Comparison of ENCODE assay signal across 1 cellular context in genomic region chr18:70377317-70377799, GRCh38.
A peak's percentile ranks its signal among the peaks of the same experiment; 100 is the strongest.
TF ChIP-seq lines count a peak whose summit lies in the region.

No MANE protein-coding gene starts in this region.

TF ChIP-seq in HepG2, 621 proteins besides CTCF, POLR2A, EP300 and RAD21 (continued from another document and continues in another):
- TF ChIP-seq ZNF784 (CRISPR knock-in tag; IDR thresholded peaks at IDR 0.05; ENCODE audit: borderline replicate concordance) (no peak), BHLHE40 (IDR thresholded peaks at IDR 0.05; ENCODE audit: low read length) (no peak), TBL1XR1 (IDR thresholded peaks at IDR 0.05; ENCODE audit: borderline replicate concordance, low read length, partially characterized antibody) (no peak), SP2 (CRISPR knock-in tag; IDR thresholded peaks at IDR 0.05) (no peak), SSRP1 (CRISPR knock-in tag; IDR thresholded peaks at IDR 0.05) (0 out of 2 replicates have a peak, but pooled peaks have one; percentile 77), KLF12 (CRISPR knock-in tag; IDR thresholded peaks at IDR 0.05; ENCODE audit: borderline replicate concordance) (no peak), ZNF496 (CRISPR knock-in tag; IDR thresholded peaks at IDR 0.05; ENCODE audit: insufficient replicate concordance) (no peak), IKZF4 (CRISPR knock-in tag; IDR thresholded peaks at IDR 0.05; ENCODE audit: borderline replicate concordance, low read depth, not compliant biosample characterization) (no peak), FOXP1 (IDR thresholded peaks at IDR 0.05) (no peak), FOXP1 (CRISPR knock-in tag; IDR thresholded peaks at IDR 0.05) (peak; percentile 35), ZNF674 (CRISPR knock-in tag; IDR thresholded peaks at IDR 0.05; ENCODE audit: low read depth) (no peak), ARID2 (CRISPR knock-in tag; IDR thresholded peaks at IDR 0.05; ENCODE audit: borderline replicate concordance) (no peak), MXD4 (CRISPR knock-in tag; IDR thresholded peaks at IDR 0.05) (no peak; the same call in 1 of the 2 replicates), SRF (IDR thresholded peaks at IDR 0.05; ENCODE audit: low read depth, low read length) (no peak), ZNF558 (CRISPR knock-in tag; IDR thresholded peaks at IDR 0.05; ENCODE audit: borderline replicate concordance) (no peak), HIVEP1 (CRISPR knock-in tag; IDR thresholded peaks at IDR 0.05) (no peak), SP4 (CRISPR knock-in tag; IDR thresholded peaks at IDR 0.05) (no peak), PAX8 (CRISPR knock-in tag; IDR thresholded peaks at IDR 0.05; ENCODE audit: borderline replicate concordance) (no peak), ZNF350 (CRISPR knock-in tag; IDR thresholded peaks at IDR 0.05; ENCODE audit: borderline replicate concordance, low read depth) (peak; percentile 54; the same call in 1 of the 2 replicates), GPN1 (CRISPR knock-in tag; IDR thresholded peaks at IDR 0.05; ENCODE audit: borderline replicate concordance) (no peak), ARNT (IDR thresholded peaks at IDR 0.05) (no peak), TEAD3 (CRISPR knock-in tag; optimal IDR thresholded peaks at IDR 0.05; ENCODE audit: borderline replicate concordance) (peak; percentile 90), ZBTB8A (CRISPR knock-in tag; IDR thresholded peaks at IDR 0.05; ENCODE audit: borderline replicate concordance, low read depth) (no peak), ZNF577 (CRISPR knock-in tag; IDR thresholded peaks at IDR 0.05; ENCODE audit: borderline replicate concordance, low read depth) (no peak), THYN1 (CRISPR knock-in tag; IDR thresholded peaks at IDR 0.05; ENCODE audit: borderline replicate concordance, low read depth) (no peak), HNRNPL (IDR thresholded peaks at IDR 0.05; ENCODE audit: low read depth, low read length) (0 out of 2 replicates have a peak, but pooled peaks have one; percentile 19), SNRNP70 (IDR thresholded peaks at IDR 0.05; ENCODE audit: low read depth, low read length) (no peak), ZNF34 (CRISPR knock-in tag; IDR thresholded peaks at IDR 0.05; ENCODE audit: borderline replicate concordance) (peak; percentile 80; the same call in 1 of the 2 replicates), ZKSCAN8 (CRISPR knock-in tag; IDR thresholded peaks at IDR 0.05; ENCODE audit: borderline replicate concordance) (no peak), TCF12 (IDR thresholded peaks at IDR 0.05) (no peak), TCF12 (CRISPR knock-in tag; IDR thresholded peaks at IDR 0.05) (no peak), ZNF253 (CRISPR knock-in tag; IDR thresholded peaks at IDR 0.05; ENCODE audit: borderline replicate concordance) (no peak), SATB2 (CRISPR knock-in tag; IDR thresholded peaks at IDR 0.05) (no peak), ETV5 (CRISPR knock-in tag; IDR thresholded peaks at IDR 0.05; ENCODE audit: borderline replicate concordance) (peak; percentile 97), U2AF2 (IDR thresholded peaks at IDR 0.05; ENCODE audit: low read depth, low read length) (no peak), ZC3H4 (CRISPR knock-in tag; IDR thresholded peaks at IDR 0.05; ENCODE audit: borderline replicate concordance) (peak; percentile 88; the same call in 1 of the 2 replicates), ZNF407 (CRISPR knock-in tag; IDR thresholded peaks at IDR 0.05; ENCODE audit: not compliant biosample characterization) (no peak), ZBTB1 (CRISPR knock-in tag; IDR thresholded peaks at IDR 0.05; ENCODE audit: borderline replicate concordance) (no peak), TARDBP (CRISPR knock-in tag; IDR thresholded peaks at IDR 0.05) (no peak; the same call in 1 of the 2 replicates)
- TF ChIP-seq, protein P1, sequence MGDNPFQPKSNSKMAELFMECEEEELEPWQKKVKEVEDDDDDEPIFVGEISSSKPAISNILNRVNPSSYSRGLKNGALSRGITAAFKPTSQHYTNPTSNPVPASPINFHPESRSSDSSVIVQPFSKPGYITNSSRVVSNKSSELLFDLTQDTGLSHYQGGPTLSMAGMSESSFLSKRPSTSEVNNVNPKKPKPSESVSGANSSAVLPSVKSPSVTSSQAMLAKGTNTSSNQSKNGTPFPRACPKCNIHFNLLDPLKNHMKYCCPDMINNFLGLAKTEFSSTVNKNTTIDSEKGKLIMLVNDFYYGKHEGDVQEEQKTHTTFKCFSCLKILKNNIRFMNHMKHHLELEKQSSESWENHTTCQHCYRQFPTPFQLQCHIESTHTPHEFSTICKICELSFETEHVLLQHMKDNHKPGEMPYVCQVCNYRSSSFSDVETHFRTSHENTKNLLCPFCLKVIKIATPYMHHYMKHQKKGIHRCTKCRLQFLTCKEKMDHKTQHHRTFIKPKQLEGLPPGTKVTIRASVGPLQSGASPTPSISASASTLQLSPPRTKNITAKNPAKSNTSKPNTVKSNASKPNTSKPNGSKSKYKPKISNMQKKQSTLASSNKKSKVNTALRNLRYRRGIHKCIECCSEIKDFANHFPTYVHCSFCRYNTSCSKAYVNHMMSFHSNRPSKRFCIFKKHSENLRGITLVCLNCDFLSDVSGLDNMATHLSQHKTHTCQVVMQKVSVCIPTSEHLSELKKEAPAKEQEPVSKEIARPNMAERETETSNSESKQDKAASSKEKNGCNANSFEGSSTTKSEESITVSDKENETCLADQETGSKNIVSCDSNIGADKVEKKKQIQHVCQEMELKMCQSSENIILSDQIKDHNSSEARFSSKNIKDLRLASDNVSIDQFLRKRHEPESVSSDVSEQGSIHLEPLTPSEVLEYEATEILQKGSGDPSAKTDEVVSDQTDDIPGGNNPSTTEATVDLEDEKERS (CRISPR knock-in tag; IDR thresholded peaks at IDR 0.05) = no peak
- TF ChIP-seq, protein P2, sequence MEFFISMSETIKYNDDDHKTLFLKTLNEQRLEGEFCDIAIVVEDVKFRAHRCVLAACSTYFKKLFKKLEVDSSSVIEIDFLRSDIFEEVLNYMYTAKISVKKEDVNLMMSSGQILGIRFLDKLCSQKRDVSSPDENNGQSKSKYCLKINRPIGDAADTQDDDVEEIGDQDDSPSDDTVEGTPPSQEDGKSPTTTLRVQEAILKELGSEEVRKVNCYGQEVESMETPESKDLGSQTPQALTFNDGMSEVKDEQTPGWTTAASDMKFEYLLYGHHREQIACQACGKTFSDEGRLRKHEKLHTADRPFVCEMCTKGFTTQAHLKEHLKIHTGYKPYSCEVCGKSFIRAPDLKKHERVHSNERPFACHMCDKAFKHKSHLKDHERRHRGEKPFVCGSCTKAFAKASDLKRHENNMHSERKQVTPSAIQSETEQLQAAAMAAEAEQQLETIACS (CRISPR knock-in tag; IDR thresholded peaks at IDR 0.05) = no peak
- TF ChIP-seq, protein P3, sequence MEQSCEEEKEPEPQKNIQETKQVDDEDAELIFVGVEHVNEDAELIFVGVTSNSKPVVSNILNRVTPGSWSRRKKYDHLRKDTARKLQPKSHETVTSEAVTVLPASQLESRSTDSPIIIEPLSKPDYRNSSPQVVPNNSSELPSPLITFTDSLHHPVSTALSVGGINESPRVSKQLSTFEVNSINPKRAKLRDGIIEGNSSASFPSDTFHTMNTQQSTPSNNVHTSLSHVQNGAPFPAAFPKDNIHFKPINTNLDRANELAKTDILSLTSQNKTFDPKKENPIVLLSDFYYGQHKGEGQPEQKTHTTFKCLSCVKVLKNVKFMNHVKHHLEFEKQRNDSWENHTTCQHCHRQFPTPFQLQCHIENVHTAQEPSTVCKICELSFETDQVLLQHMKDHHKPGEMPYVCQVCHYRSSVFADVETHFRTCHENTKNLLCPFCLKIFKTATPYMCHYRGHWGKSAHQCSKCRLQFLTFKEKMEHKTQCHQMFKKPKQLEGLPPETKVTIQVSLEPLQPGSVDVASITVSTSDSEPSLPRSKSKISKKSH (CRISPR knock-in tag; IDR thresholded peaks at IDR 0.05; ENCODE audit: borderline replicate concordance) = no peak
- TF ChIP-seq, protein P4, sequence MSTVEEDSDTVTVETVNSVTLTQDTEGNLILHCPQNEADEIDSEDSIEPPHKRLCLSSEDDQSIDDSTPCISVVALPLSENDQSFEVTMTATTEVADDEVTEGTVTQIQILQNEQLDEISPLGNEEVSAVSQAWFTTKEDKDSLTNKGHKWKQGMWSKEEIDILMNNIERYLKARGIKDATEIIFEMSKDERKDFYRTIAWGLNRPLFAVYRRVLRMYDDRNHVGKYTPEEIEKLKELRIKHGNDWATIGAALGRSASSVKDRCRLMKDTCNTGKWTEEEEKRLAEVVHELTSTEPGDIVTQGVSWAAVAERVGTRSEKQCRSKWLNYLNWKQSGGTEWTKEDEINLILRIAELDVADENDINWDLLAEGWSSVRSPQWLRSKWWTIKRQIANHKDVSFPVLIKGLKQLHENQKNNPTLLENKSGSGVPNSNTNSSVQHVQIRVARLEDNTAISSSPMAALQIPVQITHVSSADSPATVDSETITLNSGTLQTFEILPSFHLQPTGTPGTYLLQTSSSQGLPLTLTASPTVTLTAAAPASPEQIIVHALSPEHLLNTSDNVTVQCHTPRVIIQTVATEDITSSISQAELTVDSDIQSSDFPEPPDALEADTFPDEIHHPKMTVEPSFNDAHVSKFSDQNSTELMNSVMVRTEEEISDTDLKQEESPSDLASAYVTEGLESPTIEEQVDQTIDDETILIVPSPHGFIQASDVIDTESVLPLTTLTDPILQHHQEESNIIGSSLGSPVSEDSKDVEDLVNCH (CRISPR knock-in tag; IDR thresholded peaks at IDR 0.05) = no peak
- TF ChIP-seq, protein P5, sequence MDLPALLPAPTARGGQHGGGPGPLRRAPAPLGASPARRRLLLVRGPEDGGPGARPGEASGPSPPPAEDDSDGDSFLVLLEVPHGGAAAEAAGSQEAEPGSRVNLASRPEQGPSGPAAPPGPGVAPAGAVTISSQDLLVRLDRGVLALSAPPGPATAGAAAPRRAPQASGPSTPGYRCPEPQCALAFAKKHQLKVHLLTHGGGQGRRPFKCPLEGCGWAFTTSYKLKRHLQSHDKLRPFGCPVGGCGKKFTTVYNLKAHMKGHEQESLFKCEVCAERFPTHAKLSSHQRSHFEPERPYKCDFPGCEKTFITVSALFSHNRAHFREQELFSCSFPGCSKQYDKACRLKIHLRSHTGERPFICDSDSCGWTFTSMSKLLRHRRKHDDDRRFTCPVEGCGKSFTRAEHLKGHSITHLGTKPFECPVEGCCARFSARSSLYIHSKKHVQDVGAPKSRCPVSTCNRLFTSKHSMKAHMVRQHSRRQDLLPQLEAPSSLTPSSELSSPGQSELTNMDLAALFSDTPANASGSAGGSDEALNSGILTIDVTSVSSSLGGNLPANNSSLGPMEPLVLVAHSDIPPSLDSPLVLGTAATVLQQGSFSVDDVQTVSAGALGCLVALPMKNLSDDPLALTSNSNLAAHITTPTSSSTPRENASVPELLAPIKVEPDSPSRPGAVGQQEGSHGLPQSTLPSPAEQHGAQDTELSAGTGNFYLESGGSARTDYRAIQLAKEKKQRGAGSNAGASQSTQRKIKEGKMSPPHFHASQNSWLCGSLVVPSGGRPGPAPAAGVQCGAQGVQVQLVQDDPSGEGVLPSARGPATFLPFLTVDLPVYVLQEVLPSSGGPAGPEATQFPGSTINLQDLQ (CRISPR knock-in tag; IDR thresholded peaks at IDR 0.05) = no peak
